9 cellular contexts compared by ENCODE assay signal in the genomic region with DNA sequence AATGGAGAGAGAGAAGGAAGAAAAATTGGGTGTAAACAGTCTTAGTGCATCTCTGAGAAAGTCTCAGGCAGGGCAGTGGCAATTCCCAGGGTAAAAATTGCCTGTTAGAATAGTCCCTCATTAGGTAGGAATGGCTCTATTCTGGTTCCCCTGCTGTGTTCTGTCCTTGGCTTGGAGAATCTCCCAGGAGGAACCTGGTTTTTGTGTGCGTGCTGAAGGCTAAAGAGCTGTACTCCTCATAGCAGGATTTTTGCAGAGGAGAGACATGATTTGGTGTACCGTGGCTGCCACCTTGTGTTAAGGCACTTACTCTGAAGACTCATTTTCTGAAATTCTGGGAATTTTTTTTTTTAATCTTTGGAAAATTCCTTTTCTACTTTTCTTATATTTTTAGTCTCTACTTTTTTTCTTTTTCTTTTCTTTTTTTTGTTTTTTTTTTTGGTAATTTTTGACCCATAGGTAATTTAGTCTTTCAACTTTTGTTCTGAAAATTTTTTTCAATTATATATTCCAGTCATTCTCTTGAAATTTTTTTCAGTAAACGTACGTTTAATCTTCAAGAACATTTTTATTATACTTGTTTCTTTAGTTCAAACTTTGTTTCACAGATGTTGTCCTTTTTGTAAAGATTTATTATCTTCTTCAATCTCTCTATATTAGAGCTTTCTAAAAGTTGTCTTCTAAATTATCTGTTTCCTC.
DNase-seq lines count a peak whose midpoint lies in the region; ATAC-seq and TF ChIP-seq lines count a peak whose summit lies in the region.
"Had no signal": no experiment of that assay in that cellular context is flagged by ENCODE, and none has a peak within 500 bp of the region (broad histone marks: within the 10 kb centered on the region; RNA-seq: fewer than 3 reads in every experiment).

No MANE protein-coding gene starts in this region.

- in situ Hi-C loops in HAP-1 (cut with MboI; ENCODE audit: low sequenced_read_pairs) (no loop called here), gastrocnemius medialis (cut with MboI; ENCODE audit: low sequenced_read_pairs in 4 of 4) (no loop called here)

- H3K9me3 ChIP-seq in HAP-1 (no peaks in the 10 kb centered on the region), gastrocnemius medialis (peaks cover 0 to 8% (median 0%) of the 10 kb centered on the region in 3 donors)

- ATAC-seq in left ventricle myocardium superior (peak; percentile 89), gastrocnemius medialis (peak; percentile 82 to 85), HG02973 (IDR thresholded peaks at IDR 0.05; ENCODE audit: unreplicated experiment) (no peak), HG02981 (IDR thresholded peaks at IDR 0.05; ENCODE audit: unreplicated experiment) (no peak)
- ATAC-seq: T-cell had no signal

- intact Hi-C loops in left ventricle myocardium superior (cut with micrococcal nuclease) (no loop called here), gastrocnemius medialis (cut with DNase I; ENCODE audit: low total_unique reads) (loop anchor here (2.0 to 5.0 kb wide), 4 partner anchors 101 to 266 kb away; a partner anchor contains a TSS)

- H3K27me3 ChIP-seq in HAP-1 (ENCODE audit: low read depth): no peaks in the 10 kb centered on the region
- H3K27me3 ChIP-seq in gastrocnemius medialis: no peaks in the 10 kb centered on the region

- DNase-seq in COR-L47 (lab: John Stamatoyannopoulos, UW) (peak; percentile 78), HAP-1 (ENCODE audit: low spot score in 2 of 2) (peak; percentile 78 to 83), NCI-H226 (peak; percentile 36), amniotic epithelial cell (ENCODE audit: low read depth) (peak; percentile 69), left ventricle myocardium superior (peak; percentile 34), gastrocnemius medialis (peak; percentile 14 to 39)

- TF ChIP-seq CTCF in gastrocnemius medialis (IDR thresholded peaks at IDR 0.05 in 4 of 5, conservative IDR thresholded peaks at IDR 0.05 in 1 of 5): peak in 3 of 5 experiments; percentile 36 to 50 (median 43)

- no peaks in the 10 kb centered on the region for H3K36me3 ChIP-seq in HAP-1 (replicated peaks)
- H3K36me3 ChIP-seq in gastrocnemius medialis: peaks cover 0 to 4% of the 10 kb centered on the region in 2 donors

- H3K4me1 ChIP-seq in HAP-1 (peaks cover 20% of the 10 kb centered on the region), gastrocnemius medialis (peaks cover 16 to 23% of the 10 kb centered on the region in 2 donors)

- H3K27ac ChIP-seq in gastrocnemius medialis: peak overlapping the region in 2 of 4 donors; percentile 19 to 42

- TF ChIP-seq POLR2A in gastrocnemius medialis (IDR thresholded peaks at IDR 0.05): no peak

- H3K4me3 ChIP-seq in HAP-1 (no peak overlapping the region), gastrocnemius medialis (no peak overlapping the region)

Comparison
In these comparisons a context has a peak if more than half of its experiments do, and no peak if none do; other contexts are left out.
1. DNase-seq: peak in every context shown above with its lines; median percentile 80 in HAP-1; 78 in COR-L47; 69 in amniotic epithelial cell; 36 in NCI-H226; 34 in left ventricle myocardium superior; 26 in gastrocnemius medialis.
2. ATAC-seq: peak in left ventricle myocardium superior (single experiment) and gastrocnemius medialis (2 of 2); none in HG02973 (single experiment) and HG02981 (single experiment).